ENCODE assay signal across 10 cellular contexts in the genomic region with DNA sequence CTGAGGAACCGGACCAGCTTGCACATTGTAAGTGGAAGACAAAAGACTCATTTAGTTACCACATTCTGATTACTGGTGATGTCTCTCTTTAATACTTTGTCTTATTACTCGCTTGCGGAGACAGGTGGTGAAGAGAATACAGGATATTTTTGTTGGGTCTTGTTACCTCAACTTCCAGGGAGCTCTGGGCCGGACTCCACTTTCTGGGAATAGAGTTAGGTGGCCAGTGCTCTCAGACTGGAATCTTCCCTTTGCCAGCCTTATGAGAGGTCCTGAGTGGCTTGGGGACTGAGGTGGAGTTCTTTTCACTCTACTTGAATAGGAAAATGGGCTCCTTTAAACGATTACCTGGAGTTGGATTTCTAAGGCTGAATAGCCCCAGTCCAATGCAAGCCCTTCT. TPM values are rescaled to one million over a fixed set of nuclear protein-coding genes. Genes with fewer than 3 reads are reported as not detected.
DNase-seq lines count a peak whose midpoint lies in the region; ATAC-seq and TF ChIP-seq lines count a peak whose summit lies in the region.
"Had no signal": no experiment of that assay in that cellular context is flagged by ENCODE, and none has a peak within 500 bp of the region (broad histone marks: within the 10 kb centered on the region; RNA-seq: fewer than 3 reads in every experiment).

No MANE protein-coding gene starts in this region.

- WGBS in GM23248 (ENCODE audit: low coverage in 1 of 2, low lambda C conversion rate in 2 of 2, missing lambda C conversion rate in 2 of 2), 2 experiments: 97 to 99% methylated on average over 5 of the region's 5 CpGs

- TF ChIP-seq CTCF in RWPE2 (IDR thresholded peaks at IDR 0.05; ENCODE audit: poor library complexity, severe bottlenecking) (no peak), endothelial cell (IDR thresholded peaks at IDR 0.05; ENCODE audit: unreplicated experiment) (no peak), progenitor cell of endocrine pancreas (IDR thresholded peaks at IDR 0.05; ENCODE audit: unreplicated experiment) (no peak)

- no peak overlapping the region for H2AFZ ChIP-seq in GM23248

- peak overlapping the region; percentile 89 for H3K4me2 ChIP-seq in GM23248 (ENCODE audit: unreplicated experiment)

- H3K4me3 ChIP-seq in GM23248: no peak overlapping the region
- no peak overlapping the region for H3K4me3 ChIP-seq in RWPE2 (ENCODE audit: severe bottlenecking)

- no peak overlapping the region for H3K27ac ChIP-seq in GM23248
- peak overlapping the region; percentile 77 for H3K27ac ChIP-seq in RWPE2 (ENCODE audit: poor library complexity, severe bottlenecking)

- H4K20me1 ChIP-seq in GM23248 (ENCODE audit: insufficient read depth): no peaks in the 10 kb centered on the region

- no peak overlapping the region for H3K9ac ChIP-seq in GM23248

- in situ Hi-C loops in GM23248 (cut with MboI): no loop called here

- H3K79me2 ChIP-seq in GM23248 (ENCODE audit: insufficient read depth): no peaks in the 10 kb centered on the region

- peaks cover 27% of the 10 kb centered on the region for H3F3A ChIP-seq in GM23248 (ENCODE audit: insufficient read depth)

- H3K27me3 Mint-ChIP-seq in endothelial cell (ENCODE audit: unreplicated experiment) (peaks cover 3% of the 10 kb centered on the region), progenitor cell of endocrine pancreas (no peaks in the 10 kb centered on the region)

- peak overlapping the region; percentile 87 for H3K27ac Mint-ChIP-seq in endothelial cell (ENCODE audit: unreplicated experiment)
- H3K27ac Mint-ChIP-seq in progenitor cell of endocrine pancreas: peak overlapping the region; percentile 91

- H3K9me3 ChIP-seq in GM23248 (ENCODE audit: low read depth) (no peaks in the 10 kb centered on the region), RWPE2 (ENCODE audit: severe bottlenecking) (no peaks in the 10 kb centered on the region)
- H3K9me3 ChIP-seq: left lung had no signal

- H3K4me3 Mint-ChIP-seq in endothelial cell (ENCODE audit: unreplicated experiment) (no peak overlapping the region), progenitor cell of endocrine pancreas (ENCODE audit: low read depth) (peak overlapping the region; percentile 73)

- ATAC-seq in RWPE2 (ENCODE audit: low read depth) (no peak), GM19351 (IDR thresholded peaks at IDR 0.05; ENCODE audit: unreplicated experiment) (no peak)

- H3K36me3 ChIP-seq in GM23248 (ENCODE audit: low read depth) (no peaks in the 10 kb centered on the region), RWPE2 (ENCODE audit: low read depth) (no peaks in the 10 kb centered on the region)
- H3K36me3 ChIP-seq: left lung had no signal

- no peaks in the 10 kb centered on the region for H3K36me3 Mint-ChIP-seq in endothelial cell (ENCODE audit: low read depth, unreplicated experiment)
- no peaks in the 10 kb centered on the region for H3K36me3 Mint-ChIP-seq in progenitor cell of endocrine pancreas (ENCODE audit: insufficient read depth)

- H3K9me2 ChIP-seq in GM23248 (ENCODE audit: insufficient read depth): no peaks in the 10 kb centered on the region

- H3K4me1 Mint-ChIP-seq in endothelial cell (ENCODE audit: unreplicated experiment): peaks cover 40% of the 10 kb centered on the region
- peaks cover 22% of the 10 kb centered on the region for H3K4me1 Mint-ChIP-seq in progenitor cell of endocrine pancreas (ENCODE audit: low read depth)

- H3K9me3 Mint-ChIP-seq in endothelial cell (ENCODE audit: unreplicated experiment): no peaks in the 10 kb centered on the region
- H3K9me3 Mint-ChIP-seq in progenitor cell of endocrine pancreas (ENCODE audit: low read depth): no peaks in the 10 kb centered on the region

- H3K27me3 ChIP-seq in GM23248 (replicated peaks; ENCODE audit: insufficient read depth) (no peaks in the 10 kb centered on the region), RWPE2 (ENCODE audit: insufficient read depth, poor library complexity, severe bottlenecking) (no peaks in the 10 kb centered on the region)

- DNase-seq in GM23248: no peak
- no peak for DNase-seq in RWPE2 (ENCODE audit: low spot score)
- DNase-seq in endothelial cell (ENCODE audit: low spot score): no peak
- DNase-seq in progenitor cell of endocrine pancreas (ENCODE audit: low spot score, unreplicated experiment): no peak
- DNase-seq in MV-4-11 (lab: John Stamatoyannopoulos, UW): no peak
- DNase-seq in iPS-NIHi7 (ENCODE audit: extremely low spot score): no peak
- DNase-seq: Karpas-422, left lung, NCI-H510A had no signal

- H3K4me1 ChIP-seq in GM23248 (ENCODE audit: insufficient read depth) (peaks cover 18% of the 10 kb centered on the region), RWPE2 (ENCODE audit: insufficient read depth, poor library complexity, severe bottlenecking) (peaks cover 29% of the 10 kb centered on the region)

RNA-seq across cellular contexts. Expression of a gene that starts 33.3 kb away (rescaled TPM):
- total RNA-seq in GM23248 (2014; rRNA removed; shearing (Covaris generic)): 10.9 and 12.8 TPM in 2 replicates
- 8.5 and 9.2 TPM in 2 replicates for polyA plus RNA-seq in GM23248 (2016; fragmentation: Nextera tagmentation; extraction: Ambion mirVana)
- total RNA-seq in endothelial cell (ENCODE audit: unreplicated experiment) (74.2 TPM), progenitor cell of endocrine pancreas (14.8 and 19.4 TPM in 2 replicates)
